12 cellular contexts compared by ENCODE assay signal in the genomic region with DNA sequence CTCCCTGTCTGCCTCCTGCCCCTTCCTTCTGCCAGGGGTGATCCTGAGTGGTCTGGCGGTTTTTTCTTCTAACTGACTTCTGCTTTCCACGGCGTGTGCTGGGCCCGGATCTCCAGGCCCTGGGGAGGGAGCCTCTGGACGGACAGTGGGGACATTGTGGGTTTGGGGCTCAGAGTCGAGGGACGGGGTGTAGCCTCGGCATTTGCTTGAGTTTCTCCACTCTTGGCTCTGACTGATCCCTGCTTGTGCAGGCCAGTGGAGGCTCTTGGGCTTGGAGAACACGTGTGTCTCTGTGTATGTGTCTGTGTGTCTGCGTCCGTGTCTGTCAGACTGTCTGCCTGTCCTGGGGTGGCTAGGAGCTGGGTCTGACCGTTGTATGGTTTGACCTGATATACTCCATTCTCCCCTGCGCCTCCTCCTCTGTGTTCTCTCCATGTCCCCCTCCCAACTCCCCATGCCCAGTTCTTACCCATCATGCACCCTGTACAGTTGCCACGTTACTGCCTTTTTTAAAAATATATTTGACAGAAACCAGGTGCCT. TPM values are rescaled to one million over a fixed set of nuclear protein-coding genes. Genes with fewer than 3 reads are reported as not detected.
A peak's percentile ranks its signal among the peaks of the same experiment; 100 is the strongest.
DNase-seq lines count a peak whose midpoint lies in the region; ATAC-seq and TF ChIP-seq lines count a peak whose summit lies in the region.
"Had no signal": no experiment of that assay in that cellular context is flagged by ENCODE, and none has a peak within 500 bp of the region (broad histone marks: within the 10 kb centered on the region; RNA-seq: fewer than 3 reads in every experiment).

No MANE protein-coding gene starts in this region.

- H3K27me3 Mint-ChIP-seq in MCF 10A (ENCODE audit: insufficient read depth, unreplicated experiment): no peaks in the 10 kb centered on the region

- H3K4me1 ChIP-seq in liver (ENCODE audit: control insufficient read depth in 4 of 4, insufficient read depth in 4 of 4, low read length in 3 of 4) (peaks cover 26 to 74% (median 61%) of the 10 kb centered on the region in 4 donors), subcutaneous abdominal adipose tissue (ENCODE audit: control insufficient read depth in 5 of 5, insufficient read depth in 5 of 5, low read length in 5 of 5) (peaks cover 17 to 92% (median 83%) of the 10 kb centered on the region in 5 donors)

- no peak for TF ChIP-seq RAD21 in liver (IDR thresholded peaks at IDR 0.05)

- BruUV-seq in MCF 10A (replicated peaks; lab: Mats Ljungman, UMichigan): no TSS peak

- H3K36me3 ChIP-seq in liver (ENCODE audit: control insufficient read depth in 4 of 4, insufficient read depth in 3 of 4, low read depth in 1 of 4, low read length in 3 of 4): peaks cover 0 to 4% (median 2%) of the 10 kb centered on the region in 4 donors
- H3K36me3 ChIP-seq in subcutaneous abdominal adipose tissue (ENCODE audit: control insufficient read depth in 5 of 5, insufficient read depth in 5 of 5, low read length in 5 of 5): peaks cover 0 to 56% (median 52%) of the 10 kb centered on the region in 5 donors

- peak overlapping the region; percentile 49 for H3K27ac Mint-ChIP-seq in MCF 10A (ENCODE audit: low read depth, unreplicated experiment)

- H3K9me3 Mint-ChIP-seq in MCF 10A (ENCODE audit: unreplicated experiment): no peaks in the 10 kb centered on the region

- H3K9ac ChIP-seq in liver (ENCODE audit: low read depth in 1 of 2, low read length in 2 of 2) (peak overlapping the region in 1 of 2 donors; percentile 60), subcutaneous abdominal adipose tissue (ENCODE audit: low read length in 5 of 5) (peak overlapping the region; percentile 26 to 72 (median 53))

- no peak for ATAC-seq in GM19351 (IDR thresholded peaks at IDR 0.05; ENCODE audit: unreplicated experiment)
- no peak for ATAC-seq in GM21619 (IDR thresholded peaks at IDR 0.05; ENCODE audit: unreplicated experiment)

- TF ChIP-seq CTCF in HL-60 (IDR thresholded peaks at IDR 0.05; ENCODE audit: insufficient read depth, low read length) (no peak), MCF 10A (IDR thresholded peaks at IDR 0.05; ENCODE audit: unreplicated experiment) (no peak), liver (IDR thresholded peaks at IDR 0.05; ENCODE audit: low read depth, low read length, missing input control) (no peak)

- POLR2A ChIA-PET in MCF 10A (lab: Yijun Ruan, JAX): interaction anchor here (1.2 to 5.2 kb wide), 3 partner anchors 9 to 13 kb away, joined by 5 to 114 read pairs (median 6); a partner anchor contains a TSS

- DNase-seq in HL-60 (ENCODE audit: low read depth in 1 of 2, low spot score in 1 of 2) (no peak), MCF 10A (ENCODE audit: unreplicated experiment) (no peak), LoVo (ENCODE audit: low spot score) (no peak)
- no peak for DNase-seq in stimulated activated CD8-positive, alpha-beta memory T cell treated with anti-CD3 and anti-CD28 coated beads, Interleukin-4, amount 100 ng/mL, for 48 hours
- DNase-seq: activated CD4-positive, alpha-beta T cell treated with anti-CD3 and anti-CD28 coated beads for 4 hours had no signal

- H3K4me1 Mint-ChIP-seq in MCF 10A (ENCODE audit: insufficient read depth, unreplicated experiment): peaks cover 25% of the 10 kb centered on the region

- H3K9me3 ChIP-seq in liver (ENCODE audit: control insufficient read depth in 4 of 4, low read length in 3 of 4) (no peaks in the 10 kb centered on the region), subcutaneous abdominal adipose tissue (ENCODE audit: control insufficient read depth in 5 of 5, low read length in 5 of 5) (no peaks in the 10 kb centered on the region)

- peak overlapping the region; percentile 84 for H3K27ac ChIP-seq in HL-60 (replicated peaks)
- H3K27ac ChIP-seq in liver (ENCODE audit: low read depth in 1 of 2, low read length in 2 of 2): peak overlapping the region; percentile 97 to 99
- H3K27ac ChIP-seq in subcutaneous abdominal adipose tissue (ENCODE audit: low read depth, low read length): peak overlapping the region; percentile 94

- intact Hi-C loops in MCF 10A (cut with micrococcal nuclease): no loop called here

- peaks cover 7% of the 10 kb centered on the region for H3K36me3 Mint-ChIP-seq in MCF 10A (ENCODE audit: insufficient read depth, unreplicated experiment)

- H3K4me3 Mint-ChIP-seq in MCF 10A (ENCODE audit: unreplicated experiment): no peak overlapping the region

- H3K27me3 ChIP-seq in HL-60 (ENCODE audit: insufficient read depth, poor library complexity, severe bottlenecking) (no peaks in the 10 kb centered on the region), liver (ENCODE audit: control insufficient read depth in 4 of 4, insufficient read depth in 4 of 4, low read length in 3 of 4) (no peaks in the 10 kb centered on the region), subcutaneous abdominal adipose tissue (ENCODE audit: control insufficient read depth in 5 of 5, insufficient read depth in 4 of 5, low read length in 5 of 5) (no peaks in the 10 kb centered on the region)

- 55% methylated on average over 14 of the region's 14 CpGs for WGBS in liver

- no peak overlapping the region for H3K4me3 ChIP-seq in HL-60 (replicated peaks; ENCODE audit: insufficient read depth, low read length)
- no peak overlapping the region for H3K4me3 ChIP-seq in liver (ENCODE audit: low read depth in 1 of 3, low read length in 3 of 3)
- H3K4me3 ChIP-seq in subcutaneous abdominal adipose tissue (ENCODE audit: low read depth in 1 of 5, low read length in 5 of 5): no peak overlapping the region

- CTCF ChIA-PET in MCF 10A (lab: Yijun Ruan, JAX): interaction anchor here (0.7 to 3.6 kb wide), 16 partner anchors 10 to 136 kb away, joined by 3 to 52 read pairs (median 5); a partner anchor contains a TSS

TF ChIP-seq in liver, 16 proteins besides CTCF, POLR2A, EP300 and RAD21:
- no peak for TF ChIP-seq GABPA (IDR thresholded peaks at IDR 0.05 in 1 of 2, conservative IDR thresholded peaks at IDR 0.05 in 1 of 2)
- TF ChIP-seq, protein P1, sequence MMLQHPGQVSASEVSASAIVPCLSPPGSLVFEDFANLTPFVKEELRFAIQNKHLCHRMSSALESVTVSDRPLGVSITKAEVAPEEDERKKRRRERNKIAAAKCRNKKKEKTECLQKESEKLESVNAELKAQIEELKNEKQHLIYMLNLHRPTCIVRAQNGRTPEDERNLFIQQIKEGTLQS (IDR thresholded peaks at IDR 0.05): no peak
- TF ChIP-seq TAF1 (conservative IDR thresholded peaks at IDR 0.05): no peak
- no peak for TF ChIP-seq HNF4A (conservative IDR thresholded peaks at IDR 0.05)
- TF ChIP-seq HNF4G (IDR thresholded peaks at IDR 0.05): no peak
- TF ChIP-seq JUND (IDR thresholded peaks at IDR 0.05): no peak

RNA-seq across cellular contexts. Expression of a gene that starts 10.2 kb away (rescaled TPM):
- total RNA-seq in MCF 10A (2022) (6.8 and 7.0 TPM in 2 replicates), liver (10 to 100 TPM; 15.8 to 67.2 TPM)
- polyA plus RNA-seq in liver: 10 to 100 TPM; 15.1 to 17.5 TPM

RNA-seq across cellular contexts. Expression of a gene that starts 13.3 kb away (rescaled TPM):
- 546 and 577 TPM in 2 replicates for total RNA-seq in MCF 10A (2022)
- 100 to 1,000 TPM; 170 to 281 TPM for total RNA-seq in liver
- 100 to 1,000 TPM; 129 to 235 TPM for polyA plus RNA-seq in liver

RNA-seq across cellular contexts. Expression of a gene that starts 16.9 kb away (rescaled TPM):
- total RNA-seq in MCF 10A (2022): not detected in 2 replicates
- not detected for total RNA-seq in liver
- polyA plus RNA-seq in liver: under 1 TPM in 1 of 2 donors, not detected in 1; 0.14 TPM
- total RNA-seq: fibroblast of villous mesenchyme, M059J, PC-3 had no signal

RNA-seq across cellular contexts. Expression of a gene that starts 23.7 kb away (rescaled TPM):
- total RNA-seq in MCF 10A (2022): 27.1 and 31.3 TPM in 2 replicates
- total RNA-seq in liver: 10 to 100 TPM; 19.8 to 22.4 TPM
- polyA plus RNA-seq in liver: 10 to 100 TPM; 18.9 to 27.0 TPM

RNA-seq across cellular contexts. Expression of a gene that starts 31.7 kb away (rescaled TPM):
- total RNA-seq in MCF 10A (2022) (6.0 and 8.8 TPM in 2 replicates), liver (1 to 10 TPM; 4.9 TPM)
- polyA plus RNA-seq in liver: 1 to 10 TPM; 3.7 to 4.6 TPM
